In the genomic region with DNA sequence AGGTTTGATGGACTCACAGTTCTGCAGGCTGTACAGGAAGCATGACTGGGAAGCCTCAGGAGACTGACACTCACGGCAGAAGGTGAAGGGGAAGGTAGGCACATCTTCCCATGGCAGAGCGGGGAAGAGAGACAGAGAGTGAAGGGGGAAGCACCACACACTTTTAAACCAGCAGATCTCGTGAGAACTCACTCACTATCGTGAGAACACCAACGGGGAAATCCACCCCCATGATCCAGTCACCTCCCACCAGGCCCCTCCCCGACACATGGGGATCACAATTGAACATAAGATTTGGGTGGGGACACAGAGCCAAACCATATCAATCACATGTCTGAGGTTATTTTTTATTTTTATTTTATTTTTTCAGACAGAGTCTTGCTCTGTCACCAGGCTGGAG, we compare ENCODE assay signal across 16 cellular contexts. TPM values are rescaled to one million over a fixed set of nuclear protein-coding genes. Genes with fewer than 3 reads are reported as not detected.
"Had no signal": no experiment of that assay in that cellular context is flagged by ENCODE, and none has a peak within 500 bp of the region (broad histone marks: within the 10 kb centered on the region; RNA-seq: fewer than 3 reads in every experiment).

No MANE protein-coding gene starts in this region.

- H3K27ac Mint-ChIP-seq: natural killer cell; progenitor cell of endocrine pancreas; stimulated activated naive B cell treated with anti-CD40 and anti-IgM and Interleukin-4, amounts not matched to agents 10 μg/mL and 1 μg/mL and 100 μg/mL, for 72 hours; stimulated activated naive CD8-positive, alpha-beta T cell treated with anti-CD3 and anti-CD28 coated beads, Interleukin-15, Interleukin-2, amounts not matched to agents 100 ng/mL and 50 ng/mL, for 24 hours had no signal

- H3K36me3 Mint-ChIP-seq: natural killer cell; stimulated activated naive B cell treated with anti-CD40 and anti-IgM and Interleukin-4, amounts not matched to agents 10 μg/mL and 1 μg/mL and 100 μg/mL, for 72 hours had no signal

- H3K9me3 Mint-ChIP-seq: natural killer cell; neural crest cell; stimulated activated naive B cell treated with anti-CD40 and anti-IgM and Interleukin-4, amounts not matched to agents 10 μg/mL and 1 μg/mL and 100 μg/mL, for 72 hours; stimulated activated naive CD8-positive, alpha-beta T cell treated with anti-CD3 and anti-CD28 coated beads, Interleukin-15, Interleukin-2, amounts not matched to agents 100 ng/mL and 50 ng/mL, for 24 hours had no signal

- ATAC-seq: heart right ventricle; left ventricle myocardium superior; lower lobe of right lung; natural killer cell; pancreas; stimulated activated naive B cell treated with anti-CD40 and anti-IgM and Interleukin-4, amounts not matched to agents 10 μg/mL and 1 μg/mL and 100 μg/mL, for 72 hours had no signal

- H3K4me1 Mint-ChIP-seq: natural killer cell; stimulated activated naive B cell treated with anti-CD40 and anti-IgM and Interleukin-4, amounts not matched to agents 10 μg/mL and 1 μg/mL and 100 μg/mL, for 72 hours had no signal

- H3K4me3 Mint-ChIP-seq: natural killer cell; neural crest cell; stimulated activated naive CD8-positive, alpha-beta T cell treated with anti-CD3 and anti-CD28 coated beads, Interleukin-15, Interleukin-2, amounts not matched to agents 100 ng/mL and 50 ng/mL, for 24 hours had no signal

- DNase-seq: dermis blood vessel endothelial cell; effector memory CD4-positive, alpha-beta T cell; foreskin melanocyte; glutamatergic neuron; heart right ventricle; hippocampal formation; left ventricle myocardium superior; lower lobe of right lung; natural killer cell; pancreas; sigmoid colon; stimulated activated naive B cell treated with anti-CD40 and anti-IgM and Interleukin-4, amounts not matched to agents 10 μg/mL and 1 μg/mL and 100 μg/mL, for 72 hours; transverse colon had no signal

RNA-seq across cellular contexts. Expression of a gene that starts 4.9 kb away (rescaled TPM):
- total RNA-seq: natural killer cell had no signal
